ENCODE assay signal across 8 cellular contexts in the genomic region with DNA sequence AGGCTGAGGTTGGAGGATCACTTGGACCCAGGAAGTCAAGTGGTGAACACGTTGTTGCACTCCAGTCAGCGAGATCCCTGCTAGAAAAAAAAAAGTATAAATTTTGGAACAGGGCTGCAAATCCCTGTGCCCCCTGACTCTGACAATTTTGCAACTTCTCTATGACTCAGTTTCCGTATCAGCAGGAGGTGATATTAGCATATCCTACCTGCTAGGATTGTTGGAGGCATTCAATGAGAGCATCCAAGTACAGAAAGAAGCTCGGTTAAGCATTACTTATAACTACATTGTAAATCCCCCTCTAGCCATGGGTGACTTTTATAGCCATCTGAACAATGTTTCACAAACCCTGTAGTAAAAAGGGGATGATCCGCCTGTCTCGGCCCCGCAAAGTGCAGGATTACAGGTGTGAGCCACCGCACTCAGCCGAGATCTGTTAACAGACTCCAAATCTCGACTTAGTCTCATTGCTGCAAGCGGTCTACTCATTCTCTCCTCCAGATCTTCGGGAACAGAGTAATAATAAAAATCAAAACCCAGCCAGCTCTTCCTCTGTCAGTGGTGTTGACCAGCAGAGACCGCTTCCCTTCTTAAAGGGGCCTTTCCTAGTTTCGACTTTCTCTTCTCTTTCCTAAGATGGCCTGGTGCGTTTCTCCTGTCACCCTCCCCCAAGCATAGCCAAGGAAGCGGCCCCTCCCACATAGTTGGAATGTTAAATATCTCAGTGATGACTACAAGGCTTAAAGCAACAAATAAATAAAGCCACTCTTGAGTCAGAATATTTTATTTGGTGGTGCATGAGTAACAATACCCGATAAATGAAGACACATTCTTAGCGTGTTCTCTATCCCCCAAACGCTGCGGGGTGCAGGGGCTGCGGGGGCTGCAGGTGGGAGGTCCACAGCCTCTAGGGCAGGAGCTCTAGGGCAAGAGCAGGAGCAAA. TPM values are rescaled to one million over a fixed set of nuclear protein-coding genes. Genes with fewer than 3 reads are reported as not detected.
DNase-seq lines count a peak whose midpoint lies in the region; ATAC-seq and TF ChIP-seq lines count a peak whose summit lies in the region.

No MANE protein-coding gene starts in this region.

- H4K20me1 ChIP-seq in GM23338 (replicated peaks; ENCODE audit: insufficient read depth) (no peaks in the 10 kb centered on the region), MM.1S (ENCODE audit: insufficient read depth, low read length) (no peaks in the 10 kb centered on the region)

- DNase-seq in GM23338 (ENCODE audit: low spot score) (peak; percentile 97), SJCRH30 (peak; percentile 36), natural killer cell (no peak), activated gamma-delta T cell treated with Interleukin-2 at 50 U/mL for 16 hours (no peak), MM.1S (no peak)

- H3K4me2 ChIP-seq in GM23338 (peak overlapping the region; percentile 58), MM.1S (ENCODE audit: low read depth, low read length) (no peak overlapping the region)

- H3K27me3 Mint-ChIP-seq in GM23338 (ENCODE audit: insufficient read depth, low read depth, poor library complexity) (peaks cover 11% of the 10 kb centered on the region), natural killer cell (ENCODE audit: low read depth in 2 of 2) (no peaks in the 10 kb centered on the region)

- H3K9ac ChIP-seq in MM.1S (ENCODE audit: low read length) = no peak overlapping the region

- H3K36me3 Mint-ChIP-seq in GM23338 (ENCODE audit: low read depth) = no peaks in the 10 kb centered on the region
- no peaks in the 10 kb centered on the region for H3K36me3 Mint-ChIP-seq in natural killer cell

- peak overlapping the region; percentile 71 for H3K4me3 Mint-ChIP-seq in GM23338
- peak overlapping the region; percentile 45 for H3K4me3 Mint-ChIP-seq in natural killer cell

- peaks cover 17% of the 10 kb centered on the region; the same call in 2 of the 3 replicates for H3K4me1 Mint-ChIP-seq in GM23338
- H3K4me1 Mint-ChIP-seq in natural killer cell = peaks cover 30 to 34% of the 10 kb centered on the region in 2 donors

- H3F3A ChIP-seq in GM23338 (replicated peaks; ENCODE audit: low read depth) = peaks cover 22% of the 10 kb centered on the region
- 0 out of 2 replicates have a peak, but pooled peaks cover 3% of the 10 kb centered on the region for H3F3A ChIP-seq in MM.1S (ENCODE audit: insufficient read depth, low read length)

- no peaks in the 10 kb centered on the region for H3K9me2 ChIP-seq in GM23338 (ENCODE audit: insufficient read depth)
- no peaks in the 10 kb centered on the region for H3K9me2 ChIP-seq in MM.1S (replicated peaks; ENCODE audit: insufficient read depth, low read length)

- H3K4me1 ChIP-seq in GM23338 (ENCODE audit: insufficient read depth) (peaks cover 12% of the 10 kb centered on the region; the same call in 1 of the 2 replicates), SJCRH30 (0 out of 2 replicates have a peak, but pooled peaks cover 2% of the 10 kb centered on the region), esophagus (ENCODE audit: control insufficient read depth in 2 of 2, insufficient read depth in 2 of 2, low read length in 1 of 2) (peaks cover 0 to 2% of the 10 kb centered on the region in 2 donors), MM.1S (ENCODE audit: low read length) (0 out of 2 replicates have a peak, but pooled peaks cover 3% of the 10 kb centered on the region)

- H3K27me3 ChIP-seq in GM23338 (ENCODE audit: insufficient read depth) (no peaks in the 10 kb centered on the region), SJCRH30 (no peaks in the 10 kb centered on the region), esophagus (ENCODE audit: control insufficient read depth in 1 of 2, insufficient read depth in 2 of 2, low read length in 2 of 2) (no peaks in the 10 kb centered on the region), MM.1S (replicated peaks; ENCODE audit: insufficient read depth, low read length) (peaks cover 25% of the 10 kb centered on the region)

- 24 to 27% methylated on average over 21 of the region's 21 CpGs for WGBS in esophagus, 2 donors

- ATAC-seq in GM23338 (peak; percentile 19), natural killer cell (no peak), GM21423 (IDR thresholded peaks at IDR 0.05; ENCODE audit: unreplicated experiment) (no peak), HG03097 (IDR thresholded peaks at IDR 0.05; ENCODE audit: low FRiP score, unreplicated experiment) (no peak)

- TF ChIP-seq CTCF in GM23338 (conservative IDR thresholded peaks at IDR 0.05; ENCODE audit: low read depth in 2 of 2) (no peak), natural killer cell (IDR thresholded peaks at IDR 0.05) (no peak), MM.1S (IDR thresholded peaks at IDR 0.05; ENCODE audit: low read length) (no peak)

- no peaks in the 10 kb centered on the region; the same call in 2 of the 3 replicates for H3K9me3 Mint-ChIP-seq in GM23338
- no peaks in the 10 kb centered on the region for H3K9me3 Mint-ChIP-seq in natural killer cell

- H3K27ac Mint-ChIP-seq in GM23338 = peak overlapping the region; percentile 97
- H3K27ac Mint-ChIP-seq in natural killer cell = peak overlapping the region; percentile 42 to 46

- H3K79me2 ChIP-seq in GM23338 (replicated peaks; ENCODE audit: insufficient read depth) = no peaks in the 10 kb centered on the region
- H3K79me2 ChIP-seq in MM.1S (ENCODE audit: low read length) = no peaks in the 10 kb centered on the region

- no peak overlapping the region for H2AFZ ChIP-seq in GM23338
- no peak overlapping the region for H2AFZ ChIP-seq in MM.1S (ENCODE audit: low read length)

- intact Hi-C loops in natural killer cell (cut with micrococcal nuclease) = no loop called here

- H3K4me3 ChIP-seq in GM23338 = peak overlapping the region; percentile 63
- no peak overlapping the region for H3K4me3 ChIP-seq in SJCRH30
- H3K4me3 ChIP-seq in esophagus (ENCODE audit: low read depth in 1 of 2, low read length in 2 of 2) = peak overlapping the region in 1 of 2 donors; percentile 29
- no peak overlapping the region for H3K4me3 ChIP-seq in MM.1S (ENCODE audit: low read length)

- H3K36me3 ChIP-seq in GM23338 (ENCODE audit: insufficient read depth) = no peaks in the 10 kb centered on the region
- H3K36me3 ChIP-seq in SJCRH30 = no peaks in the 10 kb centered on the region
- no peaks in the 10 kb centered on the region for H3K36me3 ChIP-seq in esophagus (ENCODE audit: control insufficient read depth in 2 of 2, insufficient read depth in 2 of 2, low read length in 1 of 2)
- H3K36me3 ChIP-seq in MM.1S (replicated peaks; ENCODE audit: insufficient read depth, low read length) = no peaks in the 10 kb centered on the region

- H3K27ac ChIP-seq in GM23338 (ENCODE audit: low read depth) (peak overlapping the region; percentile 96), SJCRH30 (no peak overlapping the region), esophagus (ENCODE audit: low read depth in 2 of 2, low read length in 1 of 2) (peak overlapping the region; percentile 91 to 94), MM.1S (ENCODE audit: low read length) (no peak overlapping the region)

- H3K9me3 ChIP-seq in SJCRH30 (replicated peaks) (no peaks in the 10 kb centered on the region), esophagus (ENCODE audit: control insufficient read depth in 2 of 2, insufficient read depth in 1 of 2, low read depth in 1 of 2, low read length in 1 of 2) (no peaks in the 10 kb centered on the region), MM.1S (replicated peaks; ENCODE audit: insufficient read depth, low read length) (no peaks in the 10 kb centered on the region)

TF ChIP-seq in GM23338, 12 proteins besides CTCF, POLR2A, EP300 and RAD21 (continues in another document):
- no peak for TF ChIP-seq EZH2 (IDR thresholded peaks at IDR 0.05; ENCODE audit: low read depth, unreplicated experiment)
- TF ChIP-seq POLR2AphosphoS5 (IDR thresholded peaks at IDR 0.05; ENCODE audit: low read depth) = 0 out of 2 replicates have a peak, but pooled peaks have one; percentile 23
- no peak for TF ChIP-seq EZH2phosphoT487 (IDR thresholded peaks at IDR 0.05; ENCODE audit: unreplicated experiment)
- 0 out of 2 replicates have a peak, but pooled peaks have one; percentile 22 for TF ChIP-seq CREB1 (CRISPR knock-in tag; IDR thresholded peaks at IDR 0.05; ENCODE audit: low read depth)
- no peak for TF ChIP-seq JUNB (IDR thresholded peaks at IDR 0.05; ENCODE audit: unreplicated experiment)
- TF ChIP-seq, protein P1, sequence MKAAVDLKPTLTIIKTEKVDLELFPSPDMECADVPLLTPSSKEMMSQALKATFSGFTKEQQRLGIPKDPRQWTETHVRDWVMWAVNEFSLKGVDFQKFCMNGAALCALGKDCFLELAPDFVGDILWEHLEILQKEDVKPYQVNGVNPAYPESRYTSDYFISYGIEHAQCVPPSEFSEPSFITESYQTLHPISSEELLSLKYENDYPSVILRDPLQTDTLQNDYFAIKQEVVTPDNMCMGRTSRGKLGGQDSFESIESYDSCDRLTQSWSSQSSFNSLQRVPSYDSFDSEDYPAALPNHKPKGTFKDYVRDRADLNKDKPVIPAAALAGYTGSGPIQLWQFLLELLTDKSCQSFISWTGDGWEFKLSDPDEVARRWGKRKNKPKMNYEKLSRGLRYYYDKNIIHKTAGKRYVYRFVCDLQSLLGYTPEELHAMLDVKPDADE (IDR thresholded peaks at IDR 0.05) = peak; percentile 17; the same call in 1 of the 2 replicates
- TF ChIP-seq NANOG (IDR thresholded peaks at IDR 0.05; ENCODE audit: borderline replicate concordance) = no peak; the same call in 1 of the 2 replicates

RNA-seq across cellular contexts. Expression of a gene that starts 10.3 kb away (rescaled TPM):
- total RNA-seq in GM23338 (2014; rRNA removed; shearing (Covaris generic)) = 37.7 and 40.1 TPM in 2 replicates
- 7.0 and 8.2 TPM in 2 replicates for polyA plus RNA-seq in GM23338 (2016; fragmentation: Nextera tagmentation; extraction: Ambion mirVana)
- total RNA-seq in SJCRH30 (2014; rRNA removed; shearing (Covaris generic)) = 0.95 and 3.9 TPM in 2 replicates
- 1 to 10 TPM; 4.0 to 8.5 TPM for polyA plus RNA-seq in esophagus
- 10 to 100 TPM; 31.9 to 37.4 (median 34.1) TPM for total RNA-seq in natural killer cell

RNA-seq across cellular contexts. Expression of a gene that starts 25.7 kb away (rescaled TPM):
- total RNA-seq in GM23338 (2014; rRNA removed; shearing (Covaris generic)) = 0.42 TPM in 1 of 2 replicates, not detected in the other
- polyA plus RNA-seq in GM23338 (2016; fragmentation: Nextera tagmentation; extraction: Ambion mirVana) (0.05 and 0.26 TPM in 2 replicates), esophagus (under 1 TPM; 0.06 to 0.14 TPM)
- total RNA-seq in SJCRH30 (2014; rRNA removed; shearing (Covaris generic)) = not detected in 2 replicates
- total RNA-seq in natural killer cell = 1 to 10 TPM; 1.5 to 2.0 (median 1.5) TPM

Comparison
In these comparisons a context has a peak if more than half of its experiments do, and no peak if none do; other contexts are left out.
1. DNase-seq: peak in GM23338 (single experiment) and SJCRH30 (2 of 2); none in natural killer cell (single experiment), activated gamma-delta T cell treated with Interleukin-2 at 50 U/mL for 16 hours (single experiment) and MM.1S (single experiment).
2. H3K27ac ChIP-seq: peak in GM23338 (single experiment) and esophagus (2 of 2); none in SJCRH30 (single experiment) and MM.1S (single experiment).